In genomic region chr7:34991938-34992840, GRCh38 we compare ENCODE assay signal across 8 cellular contexts. TPM values are rescaled to one million over a fixed set of nuclear protein-coding genes. Genes with fewer than 3 reads are reported as not detected.
DNase-seq lines count a peak whose midpoint lies in the region; ATAC-seq and TF ChIP-seq lines count a peak whose summit lies in the region.

No MANE protein-coding gene starts in this region.

- peak overlapping the region; percentile 23 for H3K4me3 Mint-ChIP-seq in activated naive CD4-positive, alpha-beta T cell treated with anti-CD3 and anti-CD28 coated beads, Interleukin-2, amount 50 U/mL, for 24 hours

- TF ChIP-seq POLR2A in vagina (IDR thresholded peaks at IDR 0.05) = no peak

- no peak overlapping the region for H3K9ac ChIP-seq in Loucy (ENCODE audit: low read depth, low read length, poor library complexity, severe bottlenecking)

- H2AFZ ChIP-seq in Loucy (ENCODE audit: low read length) = no peak overlapping the region

- H3K4me1 ChIP-seq in Loucy (ENCODE audit: insufficient read depth, low read length, poor library complexity, severe bottlenecking) = peaks cover 14% of the 10 kb centered on the region
- H3K4me1 ChIP-seq in vagina = no peaks in the 10 kb centered on the region

- H3K4me3 ChIP-seq in Loucy (ENCODE audit: low read length, poor library complexity, severe bottlenecking) (peak overlapping the region; percentile 31), skeletal muscle cell (ENCODE audit: low read depth, low read length) (peak overlapping the region; percentile 1), vagina (no peak overlapping the region)

- peak overlapping the region; percentile 29 for H3K4me2 ChIP-seq in Loucy (ENCODE audit: low read depth, low read length, poor library complexity, severe bottlenecking)

- H3K36me3 ChIP-seq in Loucy (ENCODE audit: insufficient read depth, low read length) = no peaks in the 10 kb centered on the region
- H3K36me3 ChIP-seq in vagina = no peaks in the 10 kb centered on the region

- no peaks in the 10 kb centered on the region for H4K20me1 ChIP-seq in Loucy (ENCODE audit: insufficient read depth, low read length, poor library complexity, severe bottlenecking)

- H3K27me3 ChIP-seq in Loucy (ENCODE audit: insufficient read depth, low read length, poor library complexity, severe bottlenecking) (no peaks in the 10 kb centered on the region), vagina (no peaks in the 10 kb centered on the region)

- H3K36me3 Mint-ChIP-seq in activated naive CD4-positive, alpha-beta T cell treated with anti-CD3 and anti-CD28 coated beads, Interleukin-2, amount 50 U/mL, for 24 hours = peaks cover 1% of the 10 kb centered on the region

- intact Hi-C loops in vagina (cut with DNase I) = no loop called here

- H3K4me1 Mint-ChIP-seq in activated naive CD4-positive, alpha-beta T cell treated with anti-CD3 and anti-CD28 coated beads, Interleukin-2, amount 50 U/mL, for 24 hours = peaks cover 4% of the 10 kb centered on the region

- DNase-seq in ELR (ENCODE audit: low read depth) = peak; percentile 93
- peak; percentile 13 for DNase-seq in skeletal muscle cell (ENCODE audit: low read depth)
- no peak for DNase-seq in NOMO-1 treated with dmso at 0.1 percent for 144 hours (lab: John Stamatoyannopoulos, UW; ENCODE audit: unreplicated experiment)
- no peak for DNase-seq in vagina (ENCODE audit: extremely low spot score in 2 of 2)
- no peak for DNase-seq in SIG-M5 treated with dmso at 0.1 percent for 504 hours (lab: John Stamatoyannopoulos, UW; ENCODE audit: unreplicated experiment)

- H3K9me3 ChIP-seq in Loucy (ENCODE audit: insufficient read depth, low read depth, low read length) = no peaks in the 10 kb centered on the region
- H3K9me3 ChIP-seq in vagina = no peaks in the 10 kb centered on the region

- no peaks in the 10 kb centered on the region for H3K27me3 Mint-ChIP-seq in activated naive CD4-positive, alpha-beta T cell treated with anti-CD3 and anti-CD28 coated beads, Interleukin-2, amount 50 U/mL, for 24 hours

- no peaks in the 10 kb centered on the region for H3K79me2 ChIP-seq in Loucy (ENCODE audit: insufficient read depth, low read length)

- no peaks in the 10 kb centered on the region for H3F3A ChIP-seq in Loucy (ENCODE audit: low read depth)

- TF ChIP-seq CTCF in Loucy (conservative IDR thresholded peaks at IDR 0.05; ENCODE audit: low read length) (no peak), vagina (IDR thresholded peaks at IDR 0.05) (no peak)

- no peak overlapping the region for H3K27ac ChIP-seq in vagina

- no peaks in the 10 kb centered on the region for H3K9me2 ChIP-seq in Loucy (replicated peaks; ENCODE audit: low read depth, low read length)

- ATAC-seq in GM21737 (IDR thresholded peaks at IDR 0.05; ENCODE audit: unreplicated experiment) = peak; percentile 77

- no peaks in the 10 kb centered on the region for H3K9me3 Mint-ChIP-seq in activated naive CD4-positive, alpha-beta T cell treated with anti-CD3 and anti-CD28 coated beads, Interleukin-2, amount 50 U/mL, for 24 hours

- no peak overlapping the region for H3K27ac Mint-ChIP-seq in activated naive CD4-positive, alpha-beta T cell treated with anti-CD3 and anti-CD28 coated beads, Interleukin-2, amount 50 U/mL, for 24 hours

RNA-seq across cellular contexts. Expression of gene DPY19L1, which starts 45.1 kb away (rescaled TPM):
- total RNA-seq in vagina = 11.3 TPM

Comparison
In these comparisons a context has a peak if more than half of its experiments do, and no peak if none do; other contexts are left out.
1. DNase-seq: peak in ELR (single experiment) and skeletal muscle cell (single experiment); none in NOMO-1 treated with dmso at 0.1 percent for 144 hours (single experiment), vagina (0 of 2) and SIG-M5 treated with dmso at 0.1 percent for 504 hours (single experiment).
2. H3K4me3 ChIP-seq: peak in Loucy (single experiment) and skeletal muscle cell (single experiment); none in vagina (0 of 2).